ENCODE assay signal across 16 cellular contexts in the genomic region with DNA sequence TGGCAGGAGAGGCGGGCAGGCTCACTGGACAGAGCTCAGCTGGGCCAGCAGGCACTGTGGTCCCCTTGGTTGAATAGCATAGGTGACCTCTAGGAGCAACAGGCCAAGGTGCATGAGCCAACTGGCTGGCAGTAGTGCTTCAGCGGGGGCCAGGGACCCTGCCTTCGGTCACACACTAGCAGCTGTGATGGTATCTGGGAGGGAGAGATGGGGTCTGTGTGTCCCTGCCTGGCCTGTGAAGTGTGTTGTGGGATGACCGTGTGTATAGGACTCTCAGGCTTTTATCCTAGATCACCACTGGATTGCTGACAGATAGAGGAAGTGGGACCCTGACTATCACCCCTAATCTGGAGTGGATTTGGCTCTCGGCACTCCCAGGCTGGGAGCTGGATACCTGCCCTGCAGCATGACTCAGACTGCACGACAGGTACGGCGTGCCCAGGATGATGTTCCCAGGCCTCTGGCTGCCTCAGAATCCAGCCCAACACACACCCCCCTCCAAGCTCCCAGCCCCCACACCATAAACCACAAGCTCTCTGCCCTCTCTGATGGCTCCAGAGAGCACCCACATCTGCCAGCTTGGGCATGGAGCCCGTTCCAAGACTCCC.
"Had no signal": no experiment of that assay in that cellular context is flagged by ENCODE, and none has a peak within 500 bp of the region (broad histone marks: within the 10 kb centered on the region; RNA-seq: fewer than 3 reads in every experiment).

No MANE protein-coding gene starts in this region.

- H3K27me3 Mint-ChIP-seq: activated CD4-positive, alpha-beta memory T cell treated with anti-CD3 and anti-CD28 coated beads for 36 hours; activated naive CD4-positive, alpha-beta T cell treated with anti-CD3 and anti-CD28 coated beads, Interleukin-2, amount 50 U/mL, for 24 hours; type B pancreatic cell had no signal

- DNase-seq: activated CD4-positive, alpha-beta memory T cell treated with anti-CD3 and anti-CD28 coated beads for 36 hours; activated CD4-positive, alpha-beta T cell treated with anti-CD3 and anti-CD28 coated beads for 1 hour; brain microvascular endothelial cell; cerebellar nuclear complex; foreskin melanocyte; left lung; mesendoderm; nephron progenitor cell; psoas muscle; stimulated activated naive CD4-positive, alpha-beta T cell treated with Interleukin-2 at 50 U/mL for 16 hours had no signal

- ATAC-seq: left lung, psoas muscle, sciatic nerve had no signal

- H3K27ac Mint-ChIP-seq: activated CD4-positive, alpha-beta memory T cell treated with anti-CD3 and anti-CD28 coated beads for 36 hours; activated naive CD4-positive, alpha-beta T cell treated with anti-CD3 and anti-CD28 coated beads, Interleukin-2, amount 50 U/mL, for 24 hours; nephron progenitor cell; T-helper 2 cell treated with Interferon-gamma antibody and Interleukin-4, amounts not matched to agents 5 μg/mL and 100 μg/mL, for 36 hours; type B pancreatic cell had no signal

- H3K9me3 ChIP-seq: left lung, psoas muscle, suprapubic skin had no signal

- H3K4me3 ChIP-seq: dorsolateral prefrontal cortex, left lung, psoas muscle, suprapubic skin had no signal

- H3K27me3 ChIP-seq: brain microvascular endothelial cell, dorsolateral prefrontal cortex, left lung, suprapubic skin had no signal

- H3K4me3 Mint-ChIP-seq: activated CD4-positive, alpha-beta memory T cell treated with anti-CD3 and anti-CD28 coated beads for 36 hours; activated naive CD4-positive, alpha-beta T cell treated with anti-CD3 and anti-CD28 coated beads, Interleukin-2, amount 50 U/mL, for 24 hours; nephron progenitor cell; T-helper 2 cell treated with Interferon-gamma antibody and Interleukin-4, amounts not matched to agents 5 μg/mL and 100 μg/mL, for 36 hours; type B pancreatic cell had no signal

- H3K27ac ChIP-seq: brain microvascular endothelial cell, dorsolateral prefrontal cortex, left lung, psoas muscle, suprapubic skin had no signal

- H3K9me3 Mint-ChIP-seq: activated CD4-positive, alpha-beta memory T cell treated with anti-CD3 and anti-CD28 coated beads for 36 hours; activated naive CD4-positive, alpha-beta T cell treated with anti-CD3 and anti-CD28 coated beads, Interleukin-2, amount 50 U/mL, for 24 hours; nephron progenitor cell; T-helper 2 cell treated with Interferon-gamma antibody and Interleukin-4, amounts not matched to agents 5 μg/mL and 100 μg/mL, for 36 hours; type B pancreatic cell had no signal
